ENCODE assay signal across 2 cellular contexts in genomic region chr14:50311337-50311973, GRCh38.
TF ChIP-seq lines count a peak whose summit lies in the region.

No MANE protein-coding gene starts in this region.

TF ChIP-seq in HEK293, 187 proteins besides CTCF, POLR2A, EP300 and RAD21 (continued from another document):
- no peak for TF ChIP-seq ZNF132 (tag by site-specific recombination; IDR thresholded peaks at IDR 0.05; ENCODE audit: borderline replicate concordance)
- TF ChIP-seq ZNF777 (tag by site-specific recombination; IDR thresholded peaks at IDR 0.05; ENCODE audit: borderline replicate concordance): peak; percentile 45; the same call in 1 of the 2 replicates
- no peak for TF ChIP-seq ZSCAN18 (tag by site-specific recombination; IDR thresholded peaks at IDR 0.05)
- no peak for TF ChIP-seq YY2 (tag by site-specific recombination; IDR thresholded peaks at IDR 0.05)
- TF ChIP-seq SETDB1 (IDR thresholded peaks at IDR 0.05; ENCODE audit: insufficient read length, low read length): no peak
TF ChIP-seq in HEK293: peak in this region for 4.

TF ChIP-seq in SK-N-SH, 30 proteins besides CTCF, POLR2A, EP300 and RAD21 (continued from another document):
- TF ChIP-seq ZBTB33 (IDR thresholded peaks at IDR 0.05; ENCODE audit: borderline replicate concordance, low read depth): no peak
- no peak for TF ChIP-seq SIN3A (IDR thresholded peaks at IDR 0.05; ENCODE audit: borderline replicate concordance, low read depth, low read length)
- TF ChIP-seq TAF1 (IDR thresholded peaks at IDR 0.05; ENCODE audit: borderline replicate concordance, low read depth, low read length): no peak
